In genomic region chr15:67827561-67828378, GRCh38 we compare ENCODE assay signal across 15 cellular contexts. TPM values are rescaled to one million over a fixed set of nuclear protein-coding genes. Genes with fewer than 3 reads are reported as not detected.
DNase-seq lines count a peak whose midpoint lies in the region; ATAC-seq and TF ChIP-seq lines count a peak whose summit lies in the region.
"Had no signal": no experiment of that assay in that cellular context is flagged by ENCODE, and none has a peak within 500 bp of the region (broad histone marks: within the 10 kb centered on the region; RNA-seq: fewer than 3 reads in every experiment).

No MANE protein-coding gene starts in this region.

- no peaks in the 10 kb centered on the region for H3K36me3 Mint-ChIP-seq in T-helper 1 cell treated with Interleukin-12 subunit alpha and Interleukin-12 subunit beta and Interleukin-4 antibody, amounts not matched to agents 30 μg/mL and 1 μg/mL, for 36 hours (ENCODE audit: low read depth)
- H3K36me3 Mint-ChIP-seq in neural progenitor cell: no peaks in the 10 kb centered on the region

- H3K4me3 ChIP-seq in coronary artery: peak overlapping the region; percentile 59
- peak overlapping the region; percentile 39 for H3K4me3 ChIP-seq in neural progenitor cell

- H3K27ac Mint-ChIP-seq in T-helper 1 cell treated with Interleukin-12 subunit alpha and Interleukin-12 subunit beta and Interleukin-4 antibody, amounts not matched to agents 30 μg/mL and 1 μg/mL, for 36 hours: peak overlapping the region; percentile 81
- no peak overlapping the region for H3K27ac Mint-ChIP-seq in neural progenitor cell

- TF ChIP-seq CTCF in coronary artery (IDR thresholded peaks at IDR 0.05) (no peak), neural progenitor cell (IDR thresholded peaks at IDR 0.05) (no peak)

- H2AFZ ChIP-seq in neural progenitor cell (replicated peaks): no peak overlapping the region

- no peak overlapping the region for H3K9ac ChIP-seq in neural progenitor cell

- peaks cover 30% of the 10 kb centered on the region for H3F3A ChIP-seq in neural progenitor cell (ENCODE audit: low read depth)

- peaks cover 53% of the 10 kb centered on the region for H3K4me1 ChIP-seq in neural progenitor cell

- H3K9me3 ChIP-seq in neural progenitor cell (ENCODE audit: low read depth): no peaks in the 10 kb centered on the region
- H3K9me3 ChIP-seq: thyroid gland had no signal

- no peak overlapping the region for H3K4me3 Mint-ChIP-seq in T-helper 1 cell treated with Interleukin-12 subunit alpha and Interleukin-12 subunit beta and Interleukin-4 antibody, amounts not matched to agents 30 μg/mL and 1 μg/mL, for 36 hours
- peak overlapping the region; percentile 60 for H3K4me3 Mint-ChIP-seq in neural progenitor cell

- DNase-seq in T-helper 1 cell: no peak
- DNase-seq in ELF-1 (ENCODE audit: low read depth, low spot score): peak; percentile 36
- DNase-seq in coronary artery (ENCODE audit: low spot score): no peak
- peak; percentile 75 for DNase-seq in neural progenitor cell (ENCODE audit: low spot score)
- DNase-seq in NOMO-1 (lab: John Stamatoyannopoulos, UW; ENCODE audit: unreplicated experiment in 2 of 2): no peak
- no peak for DNase-seq in MV-4-11 (lab: John Stamatoyannopoulos, UW)
- DNase-seq: NCI-H345, RPMI8226, thyroid gland had no signal

- no peaks in the 10 kb centered on the region for H3K79me2 ChIP-seq in neural progenitor cell (ENCODE audit: low read depth)

- no peak overlapping the region for H3K27ac ChIP-seq in coronary artery
- H3K27ac ChIP-seq in neural progenitor cell: no peak overlapping the region
- H3K27ac ChIP-seq: thyroid gland had no signal

- H3K9me3 Mint-ChIP-seq in T-helper 1 cell treated with Interleukin-12 subunit alpha and Interleukin-12 subunit beta and Interleukin-4 antibody, amounts not matched to agents 30 μg/mL and 1 μg/mL, for 36 hours: no peaks in the 10 kb centered on the region
- peaks cover 4% of the 10 kb centered on the region for H3K9me3 Mint-ChIP-seq in neural progenitor cell

- peaks cover 77% of the 10 kb centered on the region for H3K27me3 Mint-ChIP-seq in T-helper 1 cell treated with Interleukin-12 subunit alpha and Interleukin-12 subunit beta and Interleukin-4 antibody, amounts not matched to agents 30 μg/mL and 1 μg/mL, for 36 hours (ENCODE audit: low read depth)
- peaks cover 70% of the 10 kb centered on the region for H3K27me3 Mint-ChIP-seq in neural progenitor cell (ENCODE audit: insufficient read depth, low read depth)

- H3K36me3 ChIP-seq in neural progenitor cell: no peaks in the 10 kb centered on the region
- H3K36me3 ChIP-seq: thyroid gland had no signal

- H3K4me1 Mint-ChIP-seq in T-helper 1 cell treated with Interleukin-12 subunit alpha and Interleukin-12 subunit beta and Interleukin-4 antibody, amounts not matched to agents 30 μg/mL and 1 μg/mL, for 36 hours (ENCODE audit: low read depth): peaks cover 18% of the 10 kb centered on the region
- H3K4me1 Mint-ChIP-seq in neural progenitor cell: peaks cover 29% of the 10 kb centered on the region

- H4K20me1 ChIP-seq in neural progenitor cell (ENCODE audit: low read depth): peaks cover 68% of the 10 kb centered on the region

- no peak for TF ChIP-seq POLR2A in GM18505 (IDR thresholded peaks at IDR 0.05; ENCODE audit: borderline replicate concordance, extremely low read depth, insufficient read depth, insufficient read length)

- peak overlapping the region; percentile 77 for H3K4me2 ChIP-seq in neural progenitor cell

- no peak for ATAC-seq in GM18505 (IDR thresholded peaks at IDR 0.05; ENCODE audit: unreplicated experiment)

- H3K27me3 ChIP-seq in neural progenitor cell: peaks cover 100% of the 10 kb centered on the region

RNA-seq across cellular contexts. Expression of gene SKOR1, which starts 2.5 kb away (rescaled TPM):
- 0.09 and 0.51 TPM in 2 replicates for total RNA-seq in neural progenitor cell (ENCODE audit: low replicate concordance)
- total RNA-seq: Daoy had no signal

RNA-seq across cellular contexts. Expression of gene RNU6-1, which starts 12.1 kb away (rescaled TPM):
- total RNA-seq in neural progenitor cell (ENCODE audit: low replicate concordance): not detected in 2 replicates
- total RNA-seq: Daoy, frontal cortex, lower leg skin, pulmonary artery endothelial cell, thyroid gland had no signal

Comparison
In these comparisons a context has a peak if more than half of its experiments do, and no peak if none do; other contexts are left out.
1. DNase-seq: peak in ELF-1 (single experiment) and neural progenitor cell (single experiment); none in T-helper 1 cell (0 of 5), coronary artery (single experiment), NOMO-1 (0 of 2) and MV-4-11 (single experiment).